ENCODE assay signal across 8 cellular contexts in the genomic region with DNA sequence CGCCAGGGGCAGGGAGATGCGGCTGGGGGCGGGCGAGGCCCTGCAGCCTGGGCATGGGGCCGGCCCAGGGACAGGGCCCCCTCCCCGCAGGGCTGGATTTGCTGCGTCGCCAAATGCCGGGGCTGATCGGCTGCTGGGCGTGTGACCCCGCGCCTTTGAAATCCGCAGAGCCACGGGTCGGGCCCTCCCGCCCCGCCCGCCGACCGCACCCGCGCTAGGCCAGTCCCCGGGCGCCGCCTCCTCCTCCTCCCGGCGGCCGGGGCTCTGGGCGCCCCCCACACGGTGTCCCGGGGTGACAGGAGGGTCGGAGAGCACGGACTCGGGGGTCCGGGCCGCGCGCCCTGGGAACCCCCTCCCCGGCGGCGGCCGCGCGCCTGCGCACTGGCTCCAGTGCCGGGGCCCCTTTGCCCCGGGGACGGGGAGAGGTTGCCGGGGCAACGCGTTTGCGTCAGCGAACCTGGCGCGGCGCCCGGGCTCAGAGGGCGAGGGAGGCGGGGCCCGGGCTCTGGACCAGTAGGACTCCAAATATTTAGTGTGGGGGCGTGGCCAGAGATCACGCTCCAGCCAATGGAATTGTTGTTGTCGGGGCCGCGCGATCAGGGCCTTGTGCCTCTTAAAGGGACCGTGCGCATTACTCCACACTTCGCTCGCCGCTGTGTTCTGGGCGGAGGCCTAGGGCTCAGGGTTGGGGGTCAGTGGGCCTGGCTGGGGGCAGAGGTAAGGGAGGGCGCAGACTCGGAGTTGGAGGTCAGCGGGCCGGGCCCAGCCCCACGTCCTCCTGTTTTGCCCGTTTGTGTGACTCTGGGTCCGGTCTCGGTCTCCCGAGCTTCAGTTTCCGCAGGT. TPM values are rescaled to one million over a fixed set of nuclear protein-coding genes. Genes with fewer than 3 reads are reported as not detected.
DNase-seq lines count a peak whose midpoint lies in the region; ATAC-seq and FAIRE-seq lines count a peak whose summit lies in the region.

No MANE protein-coding gene starts in this region.

- CTCF ChIA-PET in activated CD8-positive, alpha-beta memory T cell treated with anti-CD3 and anti-CD28 coated beads, Interleukin-2, amount 10 ng/mL, durations not matched to agents 7 days and 5 days (lab: Charles Lee) = interaction anchor here (1.0 to 4.0 kb wide), 5 partner anchors 9 to 36 kb away, joined by 3 to 19 read pairs (median 6); partner anchors contain the start of genes IZUMO4 and MKNK2

- H3K27ac ChIP-seq in mesendoderm (ENCODE audit: low read depth, low read length) = peak overlapping the region; percentile 92

- H2BK15ac ChIP-seq in mesendoderm (replicated peaks; ENCODE audit: low read depth) = no peak overlapping the region

- peak overlapping the region; percentile 95 for H3K27ac Mint-ChIP-seq in activated CD8-positive, alpha-beta memory T cell treated with anti-CD3 and anti-CD28 coated beads, Interleukin-2, amount 10 ng/mL, durations not matched to agents 7 days and 5 days

- H3K56ac ChIP-seq in mesendoderm (ENCODE audit: low read length) = peak overlapping the region; percentile 94

- peak overlapping the region; percentile 97 for H3K18ac ChIP-seq in mesendoderm (ENCODE audit: low read length)

- no peaks in the 10 kb centered on the region for H3K9me3 Mint-ChIP-seq in activated CD8-positive, alpha-beta memory T cell treated with anti-CD3 and anti-CD28 coated beads, Interleukin-2, amount 10 ng/mL, durations not matched to agents 7 days and 5 days (ENCODE audit: low read depth)

- H3K36me3 ChIP-seq in endocrine pancreas (ENCODE audit: control insufficient read depth, insufficient read depth, low read length) = no peaks in the 10 kb centered on the region
- no peaks in the 10 kb centered on the region for H3K36me3 ChIP-seq in mesendoderm (ENCODE audit: control insufficient read depth, insufficient read depth, low read length)

- H3K4me3 ChIP-seq in endocrine pancreas (ENCODE audit: control insufficient read depth, insufficient read depth, low read length) = no peak overlapping the region
- H3K4me3 ChIP-seq in mesendoderm (ENCODE audit: low read length) = peak overlapping the region; percentile 39

- H3K9me3 ChIP-seq in endocrine pancreas (ENCODE audit: control insufficient read depth, low read length) = no peaks in the 10 kb centered on the region

- no peaks in the 10 kb centered on the region for H3K36me3 Mint-ChIP-seq in activated CD8-positive, alpha-beta memory T cell treated with anti-CD3 and anti-CD28 coated beads, Interleukin-2, amount 10 ng/mL, durations not matched to agents 7 days and 5 days

- no peaks in the 10 kb centered on the region for H3K79me1 ChIP-seq in mesendoderm (ENCODE audit: low read length)

- H3K27me3 ChIP-seq in endocrine pancreas (ENCODE audit: control insufficient read depth, insufficient read depth, low read length) (no peaks in the 10 kb centered on the region), mesendoderm (ENCODE audit: insufficient read depth, low read length, poor library complexity) (no peaks in the 10 kb centered on the region)

- H3K4me1 ChIP-seq in endocrine pancreas (ENCODE audit: control insufficient read depth, insufficient read depth, low read length) = no peaks in the 10 kb centered on the region
- H3K4me1 ChIP-seq in mesendoderm (ENCODE audit: control insufficient read depth, low read depth, low read length) = peaks cover 5% of the 10 kb centered on the region

- H3K4me3 Mint-ChIP-seq in activated CD8-positive, alpha-beta memory T cell treated with anti-CD3 and anti-CD28 coated beads, Interleukin-2, amount 10 ng/mL, durations not matched to agents 7 days and 5 days = peak overlapping the region; percentile 84

- no peaks in the 10 kb centered on the region for H3K79me2 ChIP-seq in mesendoderm (ENCODE audit: control insufficient read depth, insufficient read depth, low read length)

- H3K4me1 Mint-ChIP-seq in activated CD8-positive, alpha-beta memory T cell treated with anti-CD3 and anti-CD28 coated beads, Interleukin-2, amount 10 ng/mL, durations not matched to agents 7 days and 5 days = peaks cover 35% of the 10 kb centered on the region

- H2BK5ac ChIP-seq in mesendoderm (ENCODE audit: low read length) = no peak overlapping the region

- no CpG with 5 or more reads among the region's 83 CpGs for WGBS in mesendoderm (ENCODE audit: extremely low coverage, insufficient coverage, low lambda C conversion rate)

- H2AK5ac ChIP-seq in mesendoderm (ENCODE audit: low read length) = peak overlapping the region; percentile 14

- H3K4me2 ChIP-seq in mesendoderm (ENCODE audit: low read length) = peak overlapping the region; percentile 78

- no peak overlapping the region for H4K5ac ChIP-seq in mesendoderm (ENCODE audit: low read length)

- peak overlapping the region; percentile 96 for H3K4ac ChIP-seq in mesendoderm (ENCODE audit: low read depth, low read length)

- FAIRE-seq in HTR-8/SVneo (lab: Jason Lieb, UNC) = peak; percentile 83

- DNase-seq in COR-L47 (lab: John Stamatoyannopoulos, UW) = peak; percentile 99
- DNase-seq in HTR-8/SVneo (ENCODE audit: insufficient read length, low spot score) = peak; percentile 97
- peak; percentile 99 for DNase-seq in NOMO-1 treated with DMSO at 0.1 percent for 48 hours (lab: John Stamatoyannopoulos, UW; ENCODE audit: unreplicated experiment)
- peak; percentile 100 for DNase-seq in activated CD8-positive, alpha-beta memory T cell treated with anti-CD3 and anti-CD28 coated beads, Interleukin-2, amount 10 ng/mL, durations not matched to agents 7 days and 5 days
- DNase-seq in mesendoderm = peak; percentile 99
- DNase-seq in stimulated activated CD8-positive, alpha-beta memory T cell treated with anti-CD3 and anti-CD28 coated beads, Interleukin-12 subunit alpha, Interleukin-12 subunit beta, amount 100 ng/mL, for 4 hours (ENCODE audit: low read depth) = peak; percentile 99

- peak overlapping the region; percentile 15 for H2BK120ac ChIP-seq in mesendoderm (ENCODE audit: low read depth, low read length)

- peak overlapping the region; percentile 82 for H3K9ac ChIP-seq in endocrine pancreas (ENCODE audit: control insufficient read depth, insufficient read depth, low read length)
- H3K9ac ChIP-seq in mesendoderm (ENCODE audit: low read length) = peak overlapping the region; percentile 82

- ATAC-seq in GM21367 (IDR thresholded peaks at IDR 0.05; ENCODE audit: unreplicated experiment) = peak; percentile 59
- peak; percentile 94 for ATAC-seq in activated CD8-positive, alpha-beta memory T cell treated with anti-CD3 and anti-CD28 coated beads, Interleukin-2, amount 10 ng/mL, durations not matched to agents 7 days and 5 days

- H3K23ac ChIP-seq in mesendoderm (ENCODE audit: low read length) = peak overlapping the region; percentile 7

- peak overlapping the region; percentile 88 for H4K8ac ChIP-seq in mesendoderm (ENCODE audit: low read depth, low read length)

- H3K27me3 Mint-ChIP-seq in activated CD8-positive, alpha-beta memory T cell treated with anti-CD3 and anti-CD28 coated beads, Interleukin-2, amount 10 ng/mL, durations not matched to agents 7 days and 5 days = no peaks in the 10 kb centered on the region

RNA-seq across cellular contexts. Expression of gene MKNK2, which starts 10.3 kb away (rescaled TPM):
- 100 to 1,000 TPM; 196 to 201 TPM for total RNA-seq in activated CD8-positive, alpha-beta memory T cell treated with anti-CD3 and anti-CD28 coated beads, Interleukin-2, amount 10 ng/mL, durations not matched to agents 7 days and 5 days
- 98.2 TPM for polyA plus RNA-seq in mesendoderm (2013, experiment 1 of 2)
- polyA plus RNA-seq in mesendoderm (2013, experiment 2 of 2) = 97.3 TPM

RNA-seq across cellular contexts. Expression of gene MOB3A, which starts 34.8 kb away (rescaled TPM):
- 100 to 1,000 TPM; 200 to 202 TPM for total RNA-seq in activated CD8-positive, alpha-beta memory T cell treated with anti-CD3 and anti-CD28 coated beads, Interleukin-2, amount 10 ng/mL, durations not matched to agents 7 days and 5 days
- polyA plus RNA-seq in mesendoderm (2013, experiment 1 of 2) = 5.7 TPM
- polyA plus RNA-seq in mesendoderm (2013, experiment 2 of 2) = 6.3 TPM

RNA-seq across cellular contexts. Expression of gene IZUMO4, which starts 35.4 kb away (rescaled TPM):
- total RNA-seq in activated CD8-positive, alpha-beta memory T cell treated with anti-CD3 and anti-CD28 coated beads, Interleukin-2, amount 10 ng/mL, durations not matched to agents 7 days and 5 days = 10 to 100 TPM in 1 of 2 experiments, 1 to 10 TPM in 1; 7.2 to 10.1 TPM
- 0.48 TPM for polyA plus RNA-seq in mesendoderm (2013, experiment 1 of 2)
- 0.36 TPM for polyA plus RNA-seq in mesendoderm (2013, experiment 2 of 2)

RNA-seq across cellular contexts. Expression of gene BTBD2, which starts 45.8 kb away (rescaled TPM):
- 10 to 100 TPM; 37.4 to 52.7 TPM for total RNA-seq in activated CD8-positive, alpha-beta memory T cell treated with anti-CD3 and anti-CD28 coated beads, Interleukin-2, amount 10 ng/mL, durations not matched to agents 7 days and 5 days
- 46.2 TPM for polyA plus RNA-seq in mesendoderm (2013, experiment 1 of 2)
- polyA plus RNA-seq in mesendoderm (2013, experiment 2 of 2) = 41.1 TPM
